Comparison of ENCODE assay signal across 25 cellular contexts in genomic region chr1:212388985-212389716, GRCh38.
"Had no signal": no experiment of that assay in that cellular context is flagged by ENCODE, and none has a peak within 500 bp of the region (broad histone marks: within the 10 kb centered on the region; RNA-seq: fewer than 3 reads in every experiment).

No MANE protein-coding gene starts in this region.

- H3K4me3 Mint-ChIP-seq: natural killer cell; nephron; neural progenitor cell; stimulated activated effector memory CD8-positive, alpha-beta T cell treated with anti-CD3 and anti-CD28 coated beads, Interleukin-12 subunit alpha, Interleukin-12 subunit beta, amount 100 ng/mL, for 72 hours; type B pancreatic cell had no signal

- ATAC-seq: naive thymus-derived CD4-positive, alpha-beta T cell; natural killer cell; psoas muscle; right cardiac atrium; sciatic nerve; stimulated activated effector memory CD8-positive, alpha-beta T cell treated with anti-CD3 and anti-CD28 coated beads, Interleukin-12 subunit alpha, Interleukin-12 subunit beta, amount 100 ng/mL, for 72 hours; stimulated activated naive CD8-positive, alpha-beta T cell treated with anti-CD3 and anti-CD28 coated beads, Interleukin-15, Interleukin-2, amounts not matched to agents 100 U/mL and 50 U/mL, for 24 hours; upper lobe of right lung had no signal

- H3K27me3 Mint-ChIP-seq: naive thymus-derived CD4-positive, alpha-beta T cell; progenitor cell of endocrine pancreas; type B pancreatic cell had no signal

- H3K9me3 Mint-ChIP-seq: natural killer cell, type B pancreatic cell had no signal

- DNase-seq: naive thymus-derived CD4-positive, alpha-beta T cell; natural killer cell; occipital lobe; ovary; posterior cingulate gyrus; psoas muscle; right cardiac atrium; stimulated activated CD4-positive, alpha-beta T cell treated with anti-CD3 and anti-CD28 coated beads, Interleukin-15, amount 100 ng/mL, for 24 hours; stimulated activated CD4-positive, alpha-beta T cell treated with anti-CD3 and anti-CD28 coated beads, Interleukin-2, amount 100 ng/mL, for 24 hours; stimulated activated CD4-positive, alpha-beta T cell treated with anti-CD3 and anti-CD28 coated beads, Interleukin-2, amount 100 ng/mL, for 48 hours; stimulated activated CD4-positive, alpha-beta T cell treated with anti-CD3 and anti-CD28 coated beads, Interleukin-4, amount 100 ng/mL, for 24 hours; stimulated activated naive CD4-positive, alpha-beta T cell; stimulated activated naive CD8-positive, alpha-beta T cell treated with anti-CD3 and anti-CD28 coated beads, Interleukin-15, Interleukin-2, amounts not matched to agents 100 U/mL and 50 U/mL, for 24 hours; substantia nigra; testis; tibial artery; transverse colon; upper lobe of right lung; uterus had no signal

- H3K27ac Mint-ChIP-seq: natural killer cell; nephron; neural progenitor cell; progenitor cell of endocrine pancreas; stimulated activated effector memory CD8-positive, alpha-beta T cell treated with anti-CD3 and anti-CD28 coated beads, Interleukin-12 subunit alpha, Interleukin-12 subunit beta, amount 100 ng/mL, for 72 hours; type B pancreatic cell had no signal

- H3K4me1 Mint-ChIP-seq: nephron, neural progenitor cell had no signal
